21 cellular contexts compared by ENCODE assay signal in the genomic region with DNA sequence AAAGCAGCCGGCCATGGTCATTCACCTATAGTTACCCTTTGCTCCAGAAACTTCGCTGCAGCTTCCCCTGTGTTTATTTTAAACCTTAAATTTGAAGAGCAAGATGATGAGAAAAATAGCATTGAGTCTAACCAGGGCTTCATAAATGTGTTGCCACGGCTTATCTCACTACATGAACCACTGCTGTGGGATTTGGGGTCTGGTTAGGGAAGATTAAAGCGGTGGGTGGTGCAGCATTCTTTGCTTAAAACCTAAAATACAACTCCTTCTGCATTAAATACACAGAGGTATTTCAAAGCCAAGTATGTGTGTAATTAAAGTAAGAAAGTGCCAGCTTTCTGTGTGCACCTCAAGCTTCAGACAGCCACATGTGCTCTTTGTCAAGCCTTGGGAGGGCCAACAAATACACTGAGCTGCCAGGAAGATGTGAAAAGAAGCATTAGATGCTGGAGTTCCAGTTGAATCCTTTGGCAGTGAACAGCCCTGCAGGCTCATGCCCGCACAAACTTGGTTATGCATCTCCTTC.
DNase-seq lines count a peak whose midpoint lies in the region; ATAC-seq and TF ChIP-seq lines count a peak whose summit lies in the region.
"Had no signal": no experiment of that assay in that cellular context is flagged by ENCODE, and none has a peak within 500 bp of the region (broad histone marks: within the 10 kb centered on the region; RNA-seq: fewer than 3 reads in every experiment).

No MANE protein-coding gene starts in this region.

- no peak overlapping the region for H3K9ac ChIP-seq in stomach smooth muscle (ENCODE audit: low read length in 2 of 2)
- H3K9ac ChIP-seq: KMS-11 had no signal

- TF ChIP-seq POLR2A in gastroesophageal sphincter (IDR thresholded peaks at IDR 0.05), result no peak

- no peaks in the 10 kb centered on the region for H3K27me3 ChIP-seq in MG63
- H3K27me3 ChIP-seq in gastroesophageal sphincter, result no peaks in the 10 kb centered on the region
- no peaks in the 10 kb centered on the region for H3K27me3 ChIP-seq in stomach smooth muscle (ENCODE audit: control insufficient read depth in 1 of 2, insufficient read depth in 2 of 2, low read length in 2 of 2)
- H3K27me3 ChIP-seq: testis had no signal

- H3K9me3 ChIP-seq in MG63 (no peaks in the 10 kb centered on the region), gastroesophageal sphincter (no peaks in the 10 kb centered on the region), stomach smooth muscle (ENCODE audit: control insufficient read depth in 2 of 2, low read length in 2 of 2) (no peaks in the 10 kb centered on the region)
- H3K9me3 ChIP-seq: testis had no signal

- ATAC-seq in gastroesophageal sphincter (peak; percentile 31), HG03196 (IDR thresholded peaks at IDR 0.05; ENCODE audit: unreplicated experiment) (no peak)
- ATAC-seq: activated CD4-positive, alpha-beta T cell treated with anti-CD3 and anti-CD28 coated beads for 36 hours; left colon; naive thymus-derived CD8-positive, alpha-beta T cell; sciatic nerve had no signal

- DNase-seq in MG63 (peak; percentile 47), astrocyte of the hippocampus (ENCODE audit: low read depth, low spot score) (peak; percentile 44), NCI-H2107 treated with DMSO at 0.1 percent for 48 hours (lab: John Stamatoyannopoulos, UW; ENCODE audit: unreplicated experiment) (no peak), NOMO-1 (lab: John Stamatoyannopoulos, UW; ENCODE audit: unreplicated experiment in 2 of 2) (no peak)
- no peak for DNase-seq in activated T-cell treated with anti-CD3 and anti-CD28 coated beads, Interleukin-2, amount 50 U/mL, for 48 hours
- DNase-seq: activated CD4-positive, alpha-beta T cell treated with anti-CD3 and anti-CD28 coated beads for 36 hours; activated CD8-positive, alpha-beta memory T cell treated with anti-CD3 and anti-CD28 coated beads for 24 hours; activated naive CD4-positive, alpha-beta T cell; activated T-cell treated with anti-CD3 and anti-CD28 coated beads, Interleukin-2, amount 50 U/mL, for 24 hours; CD4-positive, CD25-positive, alpha-beta regulatory T cell; H9; MV-4-11; naive thymus-derived CD8-positive, alpha-beta T cell; NCI-H187; testis had no signal

- no peak for TF ChIP-seq CTCF in gastroesophageal sphincter (IDR thresholded peaks at IDR 0.05)

- WGBS in gastroesophageal sphincter (ENCODE audit: low coverage in 1 of 2), 2 donors, result 33 to 46% methylated on average over 2 to 5 of the region's 5 CpGs

- H3K4me1 ChIP-seq in gastroesophageal sphincter (peaks cover 0 to 56% (median 0%) of the 10 kb centered on the region in 3 donors), stomach smooth muscle (ENCODE audit: control insufficient read depth, insufficient read depth, low read length) (peaks cover 21% of the 10 kb centered on the region)
- H3K4me1 ChIP-seq: testis had no signal

- H3K4me3 ChIP-seq in MG63, result no peak overlapping the region
- no peak overlapping the region for H3K4me3 ChIP-seq in gastroesophageal sphincter
- peak overlapping the region in 1 of 2 donors; percentile 26 for H3K4me3 ChIP-seq in stomach smooth muscle (ENCODE audit: low read length in 2 of 2)
- H3K4me3 ChIP-seq: testis had no signal

- no peak for TF ChIP-seq EP300 in gastroesophageal sphincter (IDR thresholded peaks at IDR 0.05)

- no peaks in the 10 kb centered on the region for H3K36me3 ChIP-seq in MG63
- no peaks in the 10 kb centered on the region for H3K36me3 ChIP-seq in gastroesophageal sphincter
- no peaks in the 10 kb centered on the region for H3K36me3 ChIP-seq in stomach smooth muscle (ENCODE audit: control insufficient read depth in 2 of 2, insufficient read depth in 2 of 2, low read length in 2 of 2)

- H3K27ac ChIP-seq in gastroesophageal sphincter (peak overlapping the region; percentile 11 to 62 (median 18)), stomach smooth muscle (ENCODE audit: low read length) (peak overlapping the region; percentile 37)
- H3K27ac ChIP-seq: KMS-11, testis had no signal

Comparison
In these comparisons a context has a peak if more than half of its experiments do, and no peak if none do; other contexts are left out.
1. DNase-seq: peak in MG63 (single experiment) and astrocyte of the hippocampus (single experiment); none in NCI-H2107 treated with DMSO at 0.1 percent for 48 hours (single experiment), NOMO-1 (0 of 2) and activated T-cell treated with anti-CD3 and anti-CD28 coated beads, Interleukin-2, amount 50 U/mL, for 48 hours (0 of 2).